8 cellular contexts compared by ENCODE assay signal in genomic region chr19:47111682-47112165, GRCh38. TPM values are rescaled to one million over a fixed set of nuclear protein-coding genes. Genes with fewer than 3 reads are reported as not detected.
DNase-seq lines count a peak whose midpoint lies in the region; ATAC-seq and TF ChIP-seq lines count a peak whose summit lies in the region.

No MANE protein-coding gene starts in this region.

- TF ChIP-seq CTCF in GM12875 (IDR thresholded peaks at IDR 0.05; ENCODE audit: borderline replicate concordance, insufficient read depth, low read depth, low read length), result no peak
- TF ChIP-seq CTCF in RWPE2 (IDR thresholded peaks at IDR 0.05; ENCODE audit: poor library complexity, severe bottlenecking), result no peak
- TF ChIP-seq CTCF in fibroblast of lung (conservative IDR thresholded peaks at IDR 0.05 in 1 of 2, IDR thresholded peaks at IDR 0.05 in 1 of 2; ENCODE audit: low read depth in 1 of 2, low read length in 2 of 2), result no peak
- TF ChIP-seq CTCF in sigmoid colon (IDR thresholded peaks at IDR 0.05), result no peak

- no peak for TF ChIP-seq EP300 in sigmoid colon (IDR thresholded peaks at IDR 0.05)

- no peak overlapping the region for H2AFZ ChIP-seq in fibroblast of lung (ENCODE audit: low read length)

- intact Hi-C loops in sigmoid colon (cut with DNase I), result loop anchor here (5.0 kb wide), 1 partner anchor 249 kb away; the partner anchor contains the start of gene ARHGAP35

- H4K20me1 ChIP-seq in fibroblast of lung (ENCODE audit: control insufficient read depth, extremely low read depth, insufficient read depth, low read length), result no peaks in the 10 kb centered on the region

- H3K27ac ChIP-seq in RWPE2 (ENCODE audit: poor library complexity, severe bottlenecking) (peak overlapping the region; percentile 94), fibroblast of lung (ENCODE audit: insufficient read depth, low read length) (peak overlapping the region; percentile 99), sigmoid colon (peak overlapping the region; percentile 97 to 100 (median 100))

- WGBS in sigmoid colon, 2 donors, result 1% methylated on average over 24 of the region's 24 CpGs

- peaks cover 49% of the 10 kb centered on the region for H3K79me2 ChIP-seq in fibroblast of lung (ENCODE audit: control insufficient read depth, insufficient read depth, low read length)

- peaks cover 33% of the 10 kb centered on the region for H3K4me1 ChIP-seq in RWPE2 (ENCODE audit: insufficient read depth, poor library complexity, severe bottlenecking)
- peaks cover 12% of the 10 kb centered on the region for H3K4me1 ChIP-seq in fibroblast of lung (ENCODE audit: control insufficient read depth, extremely low read depth, insufficient read depth, low read length)
- peaks cover 0 to 43% (median 42%) of the 10 kb centered on the region in 4 donors for H3K4me1 ChIP-seq in sigmoid colon

- ATAC-seq in RWPE2 (ENCODE audit: low read depth) (no peak), HG02610 (IDR thresholded peaks at IDR 0.05; ENCODE audit: unreplicated experiment) (no peak)

- no peaks in the 10 kb centered on the region for H3K9me3 ChIP-seq in RWPE2 (ENCODE audit: severe bottlenecking)
- H3K9me3 ChIP-seq in fibroblast of lung (ENCODE audit: control insufficient read depth, insufficient read depth, low read depth, low read length), result no peaks in the 10 kb centered on the region
- no peaks in the 10 kb centered on the region for H3K9me3 ChIP-seq in sigmoid colon

- H3K36me3 ChIP-seq in RWPE2 (ENCODE audit: low read depth), result peaks cover 18% of the 10 kb centered on the region
- H3K36me3 ChIP-seq in fibroblast of lung (ENCODE audit: control insufficient read depth, insufficient read depth, low read length), result no peaks in the 10 kb centered on the region
- H3K36me3 ChIP-seq in sigmoid colon, result no peaks in the 10 kb centered on the region

- no peaks in the 10 kb centered on the region for H3K27me3 ChIP-seq in RWPE2 (ENCODE audit: insufficient read depth, poor library complexity, severe bottlenecking)
- no peaks in the 10 kb centered on the region for H3K27me3 ChIP-seq in fibroblast of lung (ENCODE audit: control insufficient read depth, insufficient read depth, low read length)
- no peaks in the 10 kb centered on the region for H3K27me3 ChIP-seq in sigmoid colon

- H3K4me3 ChIP-seq in GM12875 (ENCODE audit: low read depth, low read length) (peak overlapping the region; percentile 98), RWPE2 (ENCODE audit: severe bottlenecking) (peak overlapping the region; percentile 65), fibroblast of lung (replicated peaks in 1 of 4; ENCODE audit: control extremely low read depth in 1 of 4, insufficient read depth in 1 of 4, low read depth in 3 of 4, low read length in 4 of 4) (peak overlapping the region; percentile 75 to 91 (median 82)), sigmoid colon (peak overlapping the region; percentile 78 to 98 (median 97))

- TF ChIP-seq POLR2A in sigmoid colon (IDR thresholded peaks at IDR 0.05), result no peak

- DNase-seq in RWPE2 (ENCODE audit: low spot score) (no peak), fibroblast of lung (ENCODE audit: low read depth in 2 of 2) (no peak), sigmoid colon (no peak), NCI-H748 treated with DMSO at 0.1 percent for 48 hours (lab: John Stamatoyannopoulos, UW) (no peak), activated gamma-delta T cell (lab: John Stamatoyannopoulos, UW) (no peak), NCI-H2196 (lab: John Stamatoyannopoulos, UW; ENCODE audit: unreplicated experiment) (no peak)

- H3K4me2 ChIP-seq in fibroblast of lung (ENCODE audit: extremely low read depth, insufficient read depth, low read length), result peak overlapping the region; percentile 89

- H3K9ac ChIP-seq in fibroblast of lung (ENCODE audit: insufficient read depth, low read length), result peak overlapping the region; percentile 98

RNA-seq across cellular contexts. Expression of gene ZC3H4, which starts 1.9 kb away (rescaled TPM):
- total RNA-seq in fibroblast of lung (9.0 and 13.5 TPM in 2 replicates), sigmoid colon (10 to 100 TPM; 19.3 to 25.3 (median 21.8) TPM)
- polyA plus RNA-seq in fibroblast of lung (8.4 and 13.1 TPM in 2 replicates), sigmoid colon (10 to 100 TPM in 1 of 3 donors, 1 to 10 TPM in 2; 5.4 to 21.9 (median 6.7) TPM)
- 25.4 and 27.2 TPM in 2 replicates for polyA plus RNA-seq in fibroblast of lung (2012)
- 17.9 and 32.1 TPM in 2 replicates for polyA minus RNA-seq in fibroblast of lung (ENCODE audit: low replicate concordance)

RNA-seq across cellular contexts. Expression of gene SAE1, which starts 18.9 kb away (rescaled TPM):
- total RNA-seq in fibroblast of lung (80.9 and 97.9 TPM in 2 replicates), sigmoid colon (100 to 1,000 TPM; 109 to 191 (median 161) TPM)
- polyA plus RNA-seq in fibroblast of lung (152 and 218 TPM in 2 replicates), sigmoid colon (10 to 100 TPM; 50.5 to 82.6 (median 57.3) TPM)
- polyA plus RNA-seq in fibroblast of lung (2012), result 123 and 184 TPM in 2 replicates
- 69.5 and 81.7 TPM in 2 replicates for polyA minus RNA-seq in fibroblast of lung (ENCODE audit: low replicate concordance)
